ENCODE assay signal across 14 cellular contexts in genomic region chr20:64036346-64037198, GRCh38.
DNase-seq lines count a peak whose midpoint lies in the region; ATAC-seq lines count a peak whose summit lies in the region.
"Had no signal": no experiment of that assay in that cellular context is flagged by ENCODE, and none has a peak within 500 bp of the region (broad histone marks: within the 10 kb centered on the region; RNA-seq: fewer than 3 reads in every experiment).

No MANE protein-coding gene starts in this region.

- H3K27ac Mint-ChIP-seq in activated naive CD8-positive, alpha-beta T cell treated with anti-CD3 and anti-CD28 coated beads, Interleukin-2, amount 50 U/mL, for 24 hours: peak overlapping the region; percentile 93

- H3K36me3 ChIP-seq in NT2/D1 (ENCODE audit: insufficient read depth, insufficient read length, low read length): peaks cover 44% of the 10 kb centered on the region

- peaks cover 69% of the 10 kb centered on the region for H3K4me1 Mint-ChIP-seq in activated naive CD8-positive, alpha-beta T cell treated with anti-CD3 and anti-CD28 coated beads, Interleukin-2, amount 50 U/mL, for 24 hours

- H3K9me3 ChIP-seq in NT2/D1 (ENCODE audit: insufficient read depth, low read length): peaks cover 8% of the 10 kb centered on the region; the same call in 1 of the 2 replicates
- H3K9me3 ChIP-seq: MG63, upper lobe of right lung had no signal

- H3K36me3 Mint-ChIP-seq in activated naive CD8-positive, alpha-beta T cell treated with anti-CD3 and anti-CD28 coated beads, Interleukin-2, amount 50 U/mL, for 24 hours (ENCODE audit: low read depth): peaks cover 7% of the 10 kb centered on the region

- H3K4me3 Mint-ChIP-seq in activated naive CD8-positive, alpha-beta T cell treated with anti-CD3 and anti-CD28 coated beads, Interleukin-2, amount 50 U/mL, for 24 hours: peak overlapping the region; percentile 24

- H3K27me3 ChIP-seq in NT2/D1 (ENCODE audit: insufficient read depth, insufficient read length): peaks cover 43% of the 10 kb centered on the region
- H3K27me3 ChIP-seq: MG63 had no signal

- H3K4me3 ChIP-seq in NT2/D1 (ENCODE audit: insufficient read length, low read depth): no peak overlapping the region
- H3K4me3 ChIP-seq: MG63, upper lobe of right lung had no signal

- peaks cover 28% of the 10 kb centered on the region for H3K4me1 ChIP-seq in NT2/D1 (ENCODE audit: insufficient read depth, insufficient read length)

- peak overlapping the region; percentile 44 for H3K9ac ChIP-seq in NT2/D1 (ENCODE audit: insufficient read length, low read depth)
- H3K9ac ChIP-seq: parathyroid adenoma had no signal

- peak; percentile 18 for ATAC-seq in activated naive CD8-positive, alpha-beta T cell treated with anti-CD3 and anti-CD28 coated beads, Interleukin-2, amount 50 U/mL, for 24 hours
- ATAC-seq in HG03045 (IDR thresholded peaks at IDR 0.05; ENCODE audit: unreplicated experiment) (no peak), HG02798 (IDR thresholded peaks at IDR 0.05; ENCODE audit: poor library complexity, unreplicated experiment) (no peak)
- ATAC-seq: upper lobe of right lung had no signal

- H3K27me3 Mint-ChIP-seq in activated naive CD8-positive, alpha-beta T cell treated with anti-CD3 and anti-CD28 coated beads, Interleukin-2, amount 50 U/mL, for 24 hours: peaks cover 2% of the 10 kb centered on the region

- no peaks in the 10 kb centered on the region for H3K9me3 Mint-ChIP-seq in activated naive CD8-positive, alpha-beta T cell treated with anti-CD3 and anti-CD28 coated beads, Interleukin-2, amount 50 U/mL, for 24 hours

- DNase-seq in activated T-cell treated with anti-CD3 and anti-CD28 coated beads for 48 hours (ENCODE audit: low read depth): peak; percentile 33
- no peak for DNase-seq in activated T-cell treated with anti-CD3 and anti-CD28 coated beads, Interleukin-2, amount 50 U/mL, for 1 hour
- DNase-seq in NT2/D1 (ENCODE audit: low read depth, low spot score): no peak
- peak; percentile 53 for DNase-seq in activated naive CD8-positive, alpha-beta T cell treated with anti-CD3 and anti-CD28 coated beads, Interleukin-2, amount 50 U/mL, for 24 hours
- peak; percentile 68 for DNase-seq in stimulated activated CD8-positive, alpha-beta memory T cell treated with anti-CD3 and anti-CD28 coated beads, Interleukin-4, amount 100 ng/mL, for 48 hours
- DNase-seq in foreskin melanocyte: no peak
- DNase-seq: activated CD4-positive, alpha-beta T cell treated with anti-CD3 and anti-CD28 coated beads for 1 hour; amniotic stem cell; mesenchymal stem cell; MG63 had no signal

Comparison
In these comparisons a context has a peak if more than half of its experiments do, and no peak if none do; other contexts are left out.
1. DNase-seq: peak in activated T-cell treated with anti-CD3 and anti-CD28 coated beads for 48 hours (single experiment), activated naive CD8-positive, alpha-beta T cell treated with anti-CD3 and anti-CD28 coated beads, Interleukin-2, amount 50 U/mL, for 24 hours (single experiment) and stimulated activated CD8-positive, alpha-beta memory T cell treated with anti-CD3 and anti-CD28 coated beads, Interleukin-4, amount 100 ng/mL, for 48 hours (single experiment); none in activated T-cell treated with anti-CD3 and anti-CD28 coated beads, Interleukin-2, amount 50 U/mL, for 1 hour (single experiment), NT2/D1 (single experiment) and foreskin melanocyte (single experiment).